In genomic region chr4:27472364-27472763, GRCh38 we compare ENCODE assay signal across 11 cellular contexts.
"Had no signal": no experiment of that assay in that cellular context is flagged by ENCODE, and none has a peak within 500 bp of the region (broad histone marks: within the 10 kb centered on the region; RNA-seq: fewer than 3 reads in every experiment).

No MANE protein-coding gene starts in this region.

- H3K4me3 ChIP-seq: adrenal gland, ascending aorta, body of pancreas, breast epithelium, cardiac muscle cell had no signal

- H3K36me3 ChIP-seq: adrenal gland, ascending aorta, brain microvascular endothelial cell, breast epithelium, cardiac muscle cell had no signal

- ATAC-seq: activated naive CD4-positive, alpha-beta T cell treated with anti-CD3 and anti-CD28 coated beads, Interleukin-2, amount 50 U/mL, for 72 hours; activated naive CD8-positive, alpha-beta T cell treated with anti-CD3 and anti-CD28 coated beads, Interleukin-2, amount 50 U/mL, for 24 hours; activated T-cell treated with anti-CD3 and anti-CD28 coated beads, Interleukin-2, amount 50 U/mL, for 4 hours; activated T-cell treated with anti-CD3 and anti-CD28 coated beads, Interleukin-2, amount 50 U/mL, for 72 hours; activated T-helper 17 cell treated with anti-CD3 and anti-CD28 coated beads, Interleukin-2, amount 50 U/mL, for 72 hours; body of pancreas had no signal

- H3K27ac ChIP-seq: adrenal gland, ascending aorta, body of pancreas, brain microvascular endothelial cell, breast epithelium, cardiac muscle cell had no signal

- H3K9me3 ChIP-seq: adrenal gland, ascending aorta, body of pancreas, breast epithelium had no signal

- H3K27me3 ChIP-seq: adrenal gland, ascending aorta, body of pancreas, brain microvascular endothelial cell, breast epithelium, cardiac muscle cell had no signal
